ENCODE assay signal across 12 cellular contexts in genomic region chr3:48584836-48585235, GRCh38. TPM values are rescaled to one million over a fixed set of nuclear protein-coding genes. Genes with fewer than 3 reads are reported as not detected.
"Had no signal": no experiment of that assay in that cellular context is flagged by ENCODE, and none has a peak within 500 bp of the region (broad histone marks: within the 10 kb centered on the region; RNA-seq: fewer than 3 reads in every experiment).

No MANE protein-coding gene starts in this region.

- H3K9me3 Mint-ChIP-seq: HFFc6 had no signal

- H3K4me3 ChIP-seq: GM23248, HAP-1 had no signal

- DNase-seq: GM23248, GOT3, H7, HFFc6, KBM-7 had no signal

- H3K27ac ChIP-seq: GM23248, HL-60 had no signal

- H3K9me3 ChIP-seq: HAP-1 had no signal

- H3K9ac ChIP-seq: GM23248 had no signal

- H3K4me3 Mint-ChIP-seq: HFFc6, IgD-negative memory B cell had no signal

- H3K4me1 ChIP-seq: HAP-1 had no signal

- H2AFZ ChIP-seq: GM23248 had no signal

- H3K36me3 Mint-ChIP-seq: IgD-negative memory B cell had no signal

- H3K36me3 ChIP-seq: HAP-1 had no signal

- ATAC-seq: HCT116, HepG2 had no signal

- H3K27ac Mint-ChIP-seq: HFFc6 had no signal

- H3K4me1 Mint-ChIP-seq: IgD-negative memory B cell had no signal

RNA-seq across cellular contexts. Expression of gene COL7A1, which starts 10.3 kb away (rescaled TPM):
- polyA plus RNA-seq: IgD-negative memory B cell had no signal

RNA-seq across cellular contexts. Expression of gene UCN2, which starts 21.3 kb away (rescaled TPM):
- polyA plus RNA-seq: IgD-negative memory B cell had no signal

RNA-seq across cellular contexts. Expression of gene TMEM89, which starts 36.7 kb away (rescaled TPM):
- total RNA-seq: GM23248, H4, H7, HT1080 had no signal
- polyA plus RNA-seq: GM23248, IgD-negative memory B cell had no signal
